Comparison of ENCODE assay signal across 15 cellular contexts in genomic region chr22:35837328-35837727, GRCh38.
DNase-seq lines count a peak whose midpoint lies in the region; ATAC-seq and TF ChIP-seq lines count a peak whose summit lies in the region.
"Had no signal": no experiment of that assay in that cellular context is flagged by ENCODE, and none has a peak within 500 bp of the region (broad histone marks: within the 10 kb centered on the region; RNA-seq: fewer than 3 reads in every experiment).

No MANE protein-coding gene starts in this region.

- peaks cover 63% of the 10 kb centered on the region for H3K4me1 Mint-ChIP-seq in mesothelial cell of epicardium

- TF ChIP-seq CTCF in mesothelial cell of epicardium (IDR thresholded peaks at IDR 0.05; ENCODE audit: unreplicated experiment), result no peak

- intact Hi-C loops in sciatic nerve (cut with DNase I), result no loop called here

- no peak overlapping the region for H3K9ac ChIP-seq in HUES48 (ENCODE audit: low read depth, low read length)

- peaks cover 73% of the 10 kb centered on the region for H3K79me2 ChIP-seq in ACC112 (ENCODE audit: control insufficient read depth, insufficient read depth, low read length, unreplicated experiment)

- H3K9me3 Mint-ChIP-seq in mesothelial cell of epicardium, result no peaks in the 10 kb centered on the region

- ATAC-seq in HG03460 (IDR thresholded peaks at IDR 0.05; ENCODE audit: unreplicated experiment) (no peak), sciatic nerve (no peak)

- no peak overlapping the region for H2AFZ ChIP-seq in ACC112 (ENCODE audit: low read length, unreplicated experiment)

- no peaks in the 10 kb centered on the region for H3K9me3 ChIP-seq in HUES48 (ENCODE audit: control insufficient read depth, insufficient read depth, low read length)

- H3K36me3 ChIP-seq in ACC112 (ENCODE audit: insufficient read depth, low read length), result no peaks in the 10 kb centered on the region
- H3K36me3 ChIP-seq in HUES48 (ENCODE audit: control insufficient read depth, insufficient read depth, low read length), result no peaks in the 10 kb centered on the region

- H3K27ac ChIP-seq in ACC112 (ENCODE audit: low read depth, low read length), result peak overlapping the region; percentile 97; the same call in 1 of the 2 replicates
- peak overlapping the region; percentile 89 for H3K27ac ChIP-seq in HUES48 (ENCODE audit: low read depth, low read length)

- no peaks in the 10 kb centered on the region for H3K27me3 Mint-ChIP-seq in mesothelial cell of epicardium (ENCODE audit: low read depth)

- H3K27ac Mint-ChIP-seq in mesothelial cell of epicardium, result peak overlapping the region; percentile 89
- H3K27ac Mint-ChIP-seq: CD4-positive, CD25-positive, alpha-beta regulatory T cell had no signal

- H3K4me1 ChIP-seq in ACC112 (ENCODE audit: control insufficient read depth, insufficient read depth, low read length, unreplicated experiment), result peaks cover 29% of the 10 kb centered on the region
- H3K4me1 ChIP-seq in HUES48 (ENCODE audit: control insufficient read depth, insufficient read depth, low read length), result peaks cover 55% of the 10 kb centered on the region

- H3K27me3 ChIP-seq in ACC112 (ENCODE audit: insufficient read depth, low read length) (no peaks in the 10 kb centered on the region), HUES48 (ENCODE audit: control insufficient read depth, insufficient read depth, low read length) (no peaks in the 10 kb centered on the region)

- H3K36me3 Mint-ChIP-seq in mesothelial cell of epicardium, result peaks cover 2% of the 10 kb centered on the region
- H3K36me3 Mint-ChIP-seq: CD4-positive, CD25-positive, alpha-beta regulatory T cell had no signal

- H3K4me3 Mint-ChIP-seq in mesothelial cell of epicardium, result peak overlapping the region; percentile 72
- H3K4me3 Mint-ChIP-seq: CD4-positive, CD25-positive, alpha-beta regulatory T cell had no signal

- DNase-seq in dermis blood vessel endothelial cell (peak; percentile 57), mesothelial cell of epicardium (ENCODE audit: low spot score in 2 of 2, unreplicated experiment in 2 of 2) (no peak), sciatic nerve (ENCODE audit: low spot score) (no peak), epidermal melanocyte (ENCODE audit: insufficient read length, low spot score) (no peak)
- no peak for DNase-seq in central memory CD4-positive, alpha-beta T cell
- DNase-seq: CD4-positive, CD25-positive, alpha-beta regulatory T cell; H7; MV-4-11; NCI-H526; small intestine; T-helper 2 cell had no signal

- H3K4me3 ChIP-seq in ACC112 (ENCODE audit: low read depth, low read length) (peak overlapping the region; percentile 94), HUES48 (ENCODE audit: low read depth, low read length) (peak overlapping the region; percentile 65; the same call in 1 of the 2 replicates)
- H3K4me3 ChIP-seq: lung had no signal
